In genomic region chr12:116666305-116666673, GRCh38 we compare ENCODE assay signal across 22 cellular contexts.
"Had no signal": no experiment of that assay in that cellular context is flagged by ENCODE, and none has a peak within 500 bp of the region (broad histone marks: within the 10 kb centered on the region; RNA-seq: fewer than 3 reads in every experiment).

No MANE protein-coding gene starts in this region.

- FAIRE-seq: bronchial epithelial cell had no signal

- ATAC-seq: naive thymus-derived CD4-positive, alpha-beta T cell; psoas muscle; stimulated activated effector memory CD8-positive, alpha-beta T cell treated with anti-CD3 and anti-CD28 coated beads, Interleukin-12 subunit alpha, Interleukin-12 subunit beta, amount 100 ng/mL, for 72 hours; stimulated activated naive CD8-positive, alpha-beta T cell treated with anti-CD3 and anti-CD28 coated beads, Interleukin-15, amount 100 ng/mL, for 72 hours; T-helper 17 cell had no signal

- H3K36me3 ChIP-seq: right atrium auricular region had no signal

- H3K27me3 ChIP-seq: right atrium auricular region had no signal

- H3K27ac Mint-ChIP-seq: activated CD4-positive, alpha-beta memory T cell treated with anti-CD3 and anti-CD28 coated beads, Interleukin-2, amount 10 ng/mL, durations not matched to agents 7 days and 5 days; activated naive CD4-positive, alpha-beta T cell treated with anti-CD3 and anti-CD28 coated beads, Interleukin-2, amount 10 ng/mL, durations not matched to agents 7 days and 5 days; stimulated activated effector memory CD8-positive, alpha-beta T cell treated with anti-CD3 and anti-CD28 coated beads, Interleukin-12 subunit alpha, Interleukin-12 subunit beta, amount 100 ng/mL, for 72 hours; stimulated activated naive CD8-positive, alpha-beta T cell treated with anti-CD3 and anti-CD28 coated beads, Interleukin-15, amount 100 ng/mL, for 72 hours; T-helper 17 cell had no signal

- H3K9me3 ChIP-seq: right atrium auricular region had no signal

- H3K4me3 Mint-ChIP-seq: activated CD4-positive, alpha-beta memory T cell treated with anti-CD3 and anti-CD28 coated beads, Interleukin-2, amount 10 ng/mL, durations not matched to agents 7 days and 5 days; activated naive CD4-positive, alpha-beta T cell treated with anti-CD3 and anti-CD28 coated beads, Interleukin-2, amount 10 ng/mL, durations not matched to agents 7 days and 5 days; naive thymus-derived CD4-positive, alpha-beta T cell; neural crest cell; stimulated activated effector memory CD8-positive, alpha-beta T cell treated with anti-CD3 and anti-CD28 coated beads, Interleukin-12 subunit alpha, Interleukin-12 subunit beta, amount 100 ng/mL, for 72 hours; stimulated activated naive CD8-positive, alpha-beta T cell treated with anti-CD3 and anti-CD28 coated beads, Interleukin-15, amount 100 ng/mL, for 72 hours; T-helper 17 cell had no signal

- DNase-seq: activated CD4-positive, alpha-beta memory T cell treated with anti-CD3 and anti-CD28 coated beads, Interleukin-2, amount 10 ng/mL, durations not matched to agents 7 days and 5 days; activated CD4-positive, alpha-beta T cell treated with anti-CD3 and anti-CD28 coated beads for 48 hours; activated CD4-positive, CD25-positive, alpha-beta regulatory T cell; activated effector memory CD4-positive, alpha-beta T cell treated with anti-CD3 and anti-CD28 coated beads, Interleukin-2, amount 50 U/mL, for 16 hours; activated naive CD4-positive, alpha-beta T cell treated with anti-CD3 and anti-CD28 coated beads, Interleukin-2, amount 10 ng/mL, durations not matched to agents 7 days and 5 days; amygdala; cerebellar nuclear complex; kidney glomerular epithelial cell; naive thymus-derived CD4-positive, alpha-beta T cell; psoas muscle; stimulated activated CD4-positive, alpha-beta T cell treated with anti-CD3 and anti-CD28 coated beads, Interleukin-1b, Interleukin-23, amount 100 ng/mL, for 48 hours; stimulated activated naive CD8-positive, alpha-beta T cell treated with anti-CD3 and anti-CD28 coated beads, Interleukin-15, amount 100 ng/mL, for 72 hours; SW 1271; T-helper 17 cell; trophoblast cell had no signal

- H3K9me3 Mint-ChIP-seq: activated CD4-positive, alpha-beta memory T cell treated with anti-CD3 and anti-CD28 coated beads, Interleukin-2, amount 10 ng/mL, durations not matched to agents 7 days and 5 days; activated naive CD4-positive, alpha-beta T cell treated with anti-CD3 and anti-CD28 coated beads, Interleukin-2, amount 10 ng/mL, durations not matched to agents 7 days and 5 days; stimulated activated effector memory CD8-positive, alpha-beta T cell treated with anti-CD3 and anti-CD28 coated beads, Interleukin-12 subunit alpha, Interleukin-12 subunit beta, amount 100 ng/mL, for 72 hours; stimulated activated naive CD8-positive, alpha-beta T cell treated with anti-CD3 and anti-CD28 coated beads, Interleukin-15, amount 100 ng/mL, for 72 hours had no signal

- H3K4me1 ChIP-seq: right atrium auricular region had no signal

- H3K27me3 Mint-ChIP-seq: stimulated activated naive CD8-positive, alpha-beta T cell treated with anti-CD3 and anti-CD28 coated beads, Interleukin-15, amount 100 ng/mL, for 72 hours had no signal

- H3K4me3 ChIP-seq: coronary artery, psoas muscle, right atrium auricular region, SK-N-MC had no signal

- H3K4me1 Mint-ChIP-seq: activated CD4-positive, alpha-beta memory T cell treated with anti-CD3 and anti-CD28 coated beads, Interleukin-2, amount 10 ng/mL, durations not matched to agents 7 days and 5 days; stimulated activated effector memory CD8-positive, alpha-beta T cell treated with anti-CD3 and anti-CD28 coated beads, Interleukin-12 subunit alpha, Interleukin-12 subunit beta, amount 100 ng/mL, for 72 hours; stimulated activated naive CD8-positive, alpha-beta T cell treated with anti-CD3 and anti-CD28 coated beads, Interleukin-15, amount 100 ng/mL, for 72 hours; T-helper 17 cell had no signal

- H3K36me3 Mint-ChIP-seq: activated naive CD4-positive, alpha-beta T cell treated with anti-CD3 and anti-CD28 coated beads, Interleukin-2, amount 10 ng/mL, durations not matched to agents 7 days and 5 days; naive thymus-derived CD4-positive, alpha-beta T cell; stimulated activated effector memory CD8-positive, alpha-beta T cell treated with anti-CD3 and anti-CD28 coated beads, Interleukin-12 subunit alpha, Interleukin-12 subunit beta, amount 100 ng/mL, for 72 hours had no signal

- H3K27ac ChIP-seq: coronary artery, epithelial cell of prostate, psoas muscle, SK-N-MC had no signal
